ENCODE assay signal across 1 cellular context in the genomic region with DNA sequence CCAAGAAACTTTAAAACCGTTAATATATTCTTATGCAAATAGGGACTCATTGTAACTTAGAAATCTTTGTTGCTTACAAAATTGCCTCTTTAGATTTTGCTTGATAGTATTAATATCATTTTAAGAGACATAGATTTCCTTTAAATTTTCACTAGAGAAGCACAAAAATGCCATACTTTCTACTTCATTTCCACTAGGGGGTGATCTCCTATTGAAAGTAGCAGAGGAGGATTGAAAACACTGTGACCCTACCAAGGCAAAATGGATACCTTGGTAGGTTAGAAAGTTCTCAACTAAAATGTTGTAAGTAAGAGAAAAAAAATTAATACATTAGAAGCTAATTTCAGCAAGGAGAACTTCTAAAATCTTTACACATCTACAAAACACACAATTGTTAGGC.
TF ChIP-seq lines count a peak whose summit lies in the region.

No MANE protein-coding gene starts in this region.

TF ChIP-seq in GM23338, 12 proteins besides CTCF, POLR2A, EP300 and RAD21 (continued from another document):
- TF ChIP-seq, protein P1, sequence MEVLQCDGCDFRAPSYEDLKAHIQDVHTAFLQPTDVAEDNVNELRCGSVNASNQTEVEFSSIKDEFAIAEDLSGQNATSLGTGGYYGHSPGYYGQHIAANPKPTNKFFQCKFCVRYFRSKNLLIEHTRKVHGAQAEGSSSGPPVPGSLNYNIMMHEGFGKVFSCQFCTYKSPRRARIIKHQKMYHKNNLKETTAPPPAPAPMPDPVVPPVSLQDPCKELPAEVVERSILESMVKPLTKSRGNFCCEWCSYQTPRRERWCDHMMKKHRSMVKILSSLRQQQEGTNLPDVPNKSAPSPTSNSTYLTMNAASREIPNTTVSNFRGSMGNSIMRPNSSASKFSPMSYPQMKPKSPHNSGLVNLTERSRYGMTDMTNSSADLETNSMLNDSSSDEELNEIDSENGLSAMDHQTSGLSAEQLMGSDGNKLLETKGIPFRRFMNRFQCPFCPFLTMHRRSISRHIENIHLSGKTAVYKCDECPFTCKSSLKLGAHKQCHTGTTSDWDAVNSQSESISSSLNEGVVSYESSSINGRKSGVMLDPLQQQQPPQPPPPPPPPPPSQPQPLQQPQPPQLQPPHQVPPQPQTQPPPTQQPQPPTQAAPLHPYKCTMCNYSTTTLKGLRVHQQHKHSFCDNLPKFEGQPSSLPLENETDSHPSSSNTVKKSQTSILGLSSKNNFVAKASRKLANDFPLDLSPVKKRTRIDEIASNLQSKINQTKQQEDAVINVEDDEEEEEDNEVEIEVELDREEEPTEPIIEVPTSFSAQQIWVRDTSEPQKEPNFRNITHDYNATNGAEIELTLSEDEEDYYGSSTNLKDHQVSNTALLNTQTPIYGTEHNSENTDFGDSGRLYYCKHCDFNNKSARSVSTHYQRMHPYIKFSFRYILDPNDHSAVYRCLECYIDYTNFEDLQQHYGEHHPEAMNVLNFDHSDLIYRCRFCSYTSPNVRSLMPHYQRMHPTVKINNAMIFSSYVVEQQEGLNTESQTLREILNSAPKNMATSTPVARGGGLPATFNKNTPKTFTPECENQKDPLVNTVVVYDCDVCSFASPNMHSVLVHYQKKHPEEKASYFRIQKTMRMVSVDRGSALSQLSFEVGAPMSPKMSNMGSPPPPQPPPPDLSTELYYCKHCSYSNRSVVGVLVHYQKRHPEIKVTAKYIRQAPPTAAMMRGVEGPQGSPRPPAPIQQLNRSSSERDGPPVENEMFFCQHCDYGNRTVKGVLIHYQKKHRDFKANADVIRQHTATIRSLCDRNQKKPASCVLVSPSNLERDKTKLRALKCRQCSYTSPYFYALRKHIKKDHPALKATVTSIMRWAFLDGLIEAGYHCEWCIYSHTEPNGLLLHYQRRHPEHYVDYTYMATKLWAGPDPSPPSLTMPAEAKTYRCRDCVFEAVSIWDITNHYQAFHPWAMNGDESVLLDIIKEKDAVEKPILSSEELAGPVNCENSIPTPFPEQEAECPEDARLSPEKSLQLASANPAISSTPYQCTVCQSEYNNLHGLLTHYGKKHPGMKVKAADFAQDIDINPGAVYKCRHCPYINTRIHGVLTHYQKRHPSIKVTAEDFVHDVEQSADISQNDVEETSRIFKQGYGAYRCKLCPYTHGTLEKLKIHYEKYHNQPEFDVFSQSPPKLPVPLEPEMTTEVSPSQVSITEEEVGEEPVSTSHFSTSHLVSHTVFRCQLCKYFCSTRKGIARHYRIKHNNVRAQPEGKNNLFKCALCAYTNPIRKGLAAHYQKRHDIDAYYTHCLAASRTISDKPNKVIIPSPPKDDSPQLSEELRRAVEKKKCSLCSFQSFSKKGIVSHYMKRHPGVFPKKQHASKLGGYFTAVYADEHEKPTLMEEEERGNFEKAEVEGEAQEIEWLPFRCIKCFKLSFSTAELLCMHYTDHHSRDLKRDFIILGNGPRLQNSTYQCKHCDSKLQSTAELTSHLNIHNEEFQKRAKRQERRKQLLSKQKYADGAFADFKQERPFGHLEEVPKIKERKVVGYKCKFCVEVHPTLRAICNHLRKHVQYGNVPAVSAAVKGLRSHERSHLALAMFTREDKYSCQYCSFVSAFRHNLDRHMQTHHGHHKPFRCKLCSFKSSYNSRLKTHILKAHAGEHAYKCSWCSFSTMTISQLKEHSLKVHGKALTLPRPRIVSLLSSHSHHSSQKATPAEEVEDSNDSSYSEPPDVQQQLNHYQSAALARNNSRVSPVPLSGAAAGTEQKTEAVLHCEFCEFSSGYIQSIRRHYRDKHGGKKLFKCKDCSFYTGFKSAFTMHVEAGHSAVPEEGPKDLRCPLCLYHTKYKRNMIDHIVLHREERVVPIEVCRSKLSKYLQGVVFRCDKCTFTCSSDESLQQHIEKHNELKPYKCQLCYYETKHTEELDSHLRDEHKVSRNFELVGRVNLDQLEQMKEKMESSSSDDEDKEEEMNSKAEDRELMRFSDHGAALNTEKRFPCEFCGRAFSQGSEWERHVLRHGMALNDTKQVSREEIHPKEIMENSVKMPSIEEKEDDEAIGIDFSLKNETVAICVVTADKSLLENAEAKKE (CRISPR knock-in tag; IDR thresholded peaks at IDR 0.05), result no peak
- TF ChIP-seq NANOG (IDR thresholded peaks at IDR 0.05; ENCODE audit: borderline replicate concordance) (no peak), CREB1 (CRISPR knock-in tag; IDR thresholded peaks at IDR 0.05; ENCODE audit: low read depth) (no peak), JUNB (IDR thresholded peaks at IDR 0.05; ENCODE audit: unreplicated experiment) (no peak)
- TF ChIP-seq, protein P2, sequence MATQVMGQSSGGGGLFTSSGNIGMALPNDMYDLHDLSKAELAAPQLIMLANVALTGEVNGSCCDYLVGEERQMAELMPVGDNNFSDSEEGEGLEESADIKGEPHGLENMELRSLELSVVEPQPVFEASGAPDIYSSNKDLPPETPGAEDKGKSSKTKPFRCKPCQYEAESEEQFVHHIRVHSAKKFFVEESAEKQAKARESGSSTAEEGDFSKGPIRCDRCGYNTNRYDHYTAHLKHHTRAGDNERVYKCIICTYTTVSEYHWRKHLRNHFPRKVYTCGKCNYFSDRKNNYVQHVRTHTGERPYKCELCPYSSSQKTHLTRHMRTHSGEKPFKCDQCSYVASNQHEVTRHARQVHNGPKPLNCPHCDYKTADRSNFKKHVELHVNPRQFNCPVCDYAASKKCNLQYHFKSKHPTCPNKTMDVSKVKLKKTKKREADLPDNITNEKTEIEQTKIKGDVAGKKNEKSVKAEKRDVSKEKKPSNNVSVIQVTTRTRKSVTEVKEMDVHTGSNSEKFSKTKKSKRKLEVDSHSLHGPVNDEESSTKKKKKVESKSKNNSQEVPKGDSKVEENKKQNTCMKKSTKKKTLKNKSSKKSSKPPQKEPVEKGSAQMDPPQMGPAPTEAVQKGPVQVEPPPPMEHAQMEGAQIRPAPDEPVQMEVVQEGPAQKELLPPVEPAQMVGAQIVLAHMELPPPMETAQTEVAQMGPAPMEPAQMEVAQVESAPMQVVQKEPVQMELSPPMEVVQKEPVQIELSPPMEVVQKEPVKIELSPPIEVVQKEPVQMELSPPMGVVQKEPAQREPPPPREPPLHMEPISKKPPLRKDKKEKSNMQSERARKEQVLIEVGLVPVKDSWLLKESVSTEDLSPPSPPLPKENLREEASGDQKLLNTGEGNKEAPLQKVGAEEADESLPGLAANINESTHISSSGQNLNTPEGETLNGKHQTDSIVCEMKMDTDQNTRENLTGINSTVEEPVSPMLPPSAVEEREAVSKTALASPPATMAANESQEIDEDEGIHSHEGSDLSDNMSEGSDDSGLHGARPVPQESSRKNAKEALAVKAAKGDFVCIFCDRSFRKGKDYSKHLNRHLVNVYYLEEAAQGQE (IDR thresholded peaks at IDR 0.05; ENCODE audit: unreplicated experiment), result no peak
